ENCODE assay signal across 26 cellular contexts in genomic region chr14:33702293-33702692, GRCh38.
"Had no signal": no experiment of that assay in that cellular context is flagged by ENCODE, and none has a peak within 500 bp of the region (broad histone marks: within the 10 kb centered on the region; RNA-seq: fewer than 3 reads in every experiment).

No MANE protein-coding gene starts in this region.

- H3K36me3 ChIP-seq: colonic mucosa, esophagus squamous epithelium, gastrocnemius medialis, heart right ventricle, left lung, lower lobe of right lung had no signal

- DNase-seq: colonic mucosa; cortex of kidney; effector CD8-positive, alpha-beta T cell; effector memory CD8-positive, alpha-beta T cell; endodermal cell; erythroblast; esophagus squamous epithelium; foreskin fibroblast; foreskin melanocyte; gastrocnemius medialis; glutamatergic neuron; head of caudate nucleus; heart right ventricle; hippocampal formation; left cardiac atrium; left lung; left ventricle myocardium superior; lower lobe of right lung; mesenchymal stem cell; mucosa of descending colon; naive B cell had no signal

- H3K9me3 ChIP-seq: colonic mucosa, esophagus squamous epithelium, gastrocnemius medialis, heart right ventricle, left lung, lower lobe of right lung, mucosa of descending colon had no signal

- ATAC-seq: effector memory CD8-positive, alpha-beta T cell; esophagus mucosa; gastrocnemius medialis; heart right ventricle; left cardiac atrium; left lung; left ventricle myocardium superior; lower lobe of right lung; mucosa of descending colon had no signal

- H3K4me1 ChIP-seq: colonic mucosa, esophagus squamous epithelium, gastrocnemius medialis, heart right ventricle, left lung, lower lobe of right lung had no signal

- H3K4me3 ChIP-seq: colonic mucosa, esophagus squamous epithelium, gastrocnemius medialis, heart right ventricle, left lung, lower lobe of right lung, mucosa of descending colon had no signal

- H3K27me3 ChIP-seq: colonic mucosa, esophagus squamous epithelium, gastrocnemius medialis had no signal

- H3K27ac ChIP-seq: colonic mucosa, epithelial cell of prostate, esophagus squamous epithelium, gastrocnemius medialis, heart right ventricle, left lung, lower lobe of right lung had no signal

- FAIRE-seq: endometrium, islet of Langerhans, keratinocyte had no signal
